ENCODE assay signal across 19 cellular contexts in genomic region chr10:75335191-75335590, GRCh38.
"Had no signal": no experiment of that assay in that cellular context is flagged by ENCODE, and none has a peak within 500 bp of the region (broad histone marks: within the 10 kb centered on the region; RNA-seq: fewer than 3 reads in every experiment).

No MANE protein-coding gene starts in this region.

- H3K4me3 ChIP-seq: heart left ventricle, mucosa of descending colon, psoas muscle, right lobe of liver, suprapubic skin had no signal

- ATAC-seq: activated CD8-positive, alpha-beta T cell treated with anti-CD3 and anti-CD28 coated beads for 36 hours; activated naive CD8-positive, alpha-beta T cell treated with anti-CD3 and anti-CD28 coated beads, Interleukin-2, amount 50 U/mL, for 24 hours; effector memory CD8-positive, alpha-beta T cell; natural killer cell; psoas muscle had no signal

- H3K27ac Mint-ChIP-seq: activated CD8-positive, alpha-beta T cell treated with anti-CD3 and anti-CD28 coated beads for 36 hours; activated naive CD8-positive, alpha-beta T cell treated with anti-CD3 and anti-CD28 coated beads, Interleukin-2, amount 50 U/mL, for 24 hours; activated T-helper 1 cell treated with anti-CD3 and anti-CD28 coated beads, Interleukin-12 subunit alpha, Interleukin-12 subunit beta, Interleukin-2, Interleukin-4 antibody, amounts not matched to agents 30 ng/mL and 10 ng/mL and 1 ng/mL, durations not matched to agents 14 hours and 24 hours and 36 hours; effector memory CD8-positive, alpha-beta T cell; natural killer cell; type B pancreatic cell had no signal

- H3K4me1 ChIP-seq: heart left ventricle, psoas muscle, suprapubic skin had no signal

- H3K27me3 ChIP-seq: heart left ventricle, right lobe of liver, suprapubic skin had no signal

- H3K9me3 ChIP-seq: mucosa of descending colon, psoas muscle, right lobe of liver, suprapubic skin had no signal

- H3K27ac ChIP-seq: psoas muscle, right lobe of liver, suprapubic skin had no signal

- H3K36me3 Mint-ChIP-seq: natural killer cell had no signal

- H3K9me3 Mint-ChIP-seq: activated CD8-positive, alpha-beta T cell treated with anti-CD3 and anti-CD28 coated beads for 36 hours; activated naive CD8-positive, alpha-beta T cell treated with anti-CD3 and anti-CD28 coated beads, Interleukin-2, amount 50 U/mL, for 24 hours; activated T-helper 1 cell treated with anti-CD3 and anti-CD28 coated beads, Interleukin-12 subunit alpha, Interleukin-12 subunit beta, Interleukin-2, Interleukin-4 antibody, amounts not matched to agents 30 ng/mL and 10 ng/mL and 1 ng/mL, durations not matched to agents 14 hours and 24 hours and 36 hours; effector memory CD8-positive, alpha-beta T cell; natural killer cell had no signal

- H3K4me3 Mint-ChIP-seq: activated CD8-positive, alpha-beta T cell treated with anti-CD3 and anti-CD28 coated beads for 36 hours; activated naive CD8-positive, alpha-beta T cell treated with anti-CD3 and anti-CD28 coated beads, Interleukin-2, amount 50 U/mL, for 24 hours; activated T-helper 1 cell treated with anti-CD3 and anti-CD28 coated beads, Interleukin-12 subunit alpha, Interleukin-12 subunit beta, Interleukin-2, Interleukin-4 antibody, amounts not matched to agents 30 ng/mL and 10 ng/mL and 1 ng/mL, durations not matched to agents 14 hours and 24 hours and 36 hours; effector memory CD8-positive, alpha-beta T cell; natural killer cell; type B pancreatic cell had no signal

- H3K36me3 ChIP-seq: heart left ventricle, right lobe of liver, suprapubic skin had no signal

- DNase-seq: activated CD8-positive, alpha-beta memory T cell treated with anti-CD3 and anti-CD28 coated beads, Interleukin-2, amount 50 U/mL, for 48 hours; activated CD8-positive, alpha-beta T cell treated with anti-CD3 and anti-CD28 coated beads for 36 hours; activated naive CD4-positive, alpha-beta T cell treated with Interleukin-2 at 50 U/mL for 16 hours; activated naive CD8-positive, alpha-beta T cell treated with anti-CD3 and anti-CD28 coated beads, Interleukin-2, amount 50 U/mL, for 24 hours; cortex of kidney; effector memory CD8-positive, alpha-beta T cell; heart left ventricle; mucosa of descending colon; natural killer cell; nucleus accumbens; psoas muscle; right lobe of liver; stimulated activated CD4-positive, alpha-beta T cell treated with anti-CD3 and anti-CD28 coated beads, Interleukin-12 subunit alpha, Interleukin-12 subunit beta, amount 100 ng/mL, for 4 hours; stimulated activated CD4-positive, alpha-beta T cell treated with anti-CD3 and anti-CD28 coated beads, Interleukin-2, amount 100 ng/mL, for 48 hours; stimulated activated naive CD4-positive, alpha-beta T cell treated with Interleukin-2 at 50 U/mL for 16 hours; T-helper 9 cell had no signal

- H3K4me1 Mint-ChIP-seq: natural killer cell had no signal
